1 cellular context compared by ENCODE assay signal in the genomic region with DNA sequence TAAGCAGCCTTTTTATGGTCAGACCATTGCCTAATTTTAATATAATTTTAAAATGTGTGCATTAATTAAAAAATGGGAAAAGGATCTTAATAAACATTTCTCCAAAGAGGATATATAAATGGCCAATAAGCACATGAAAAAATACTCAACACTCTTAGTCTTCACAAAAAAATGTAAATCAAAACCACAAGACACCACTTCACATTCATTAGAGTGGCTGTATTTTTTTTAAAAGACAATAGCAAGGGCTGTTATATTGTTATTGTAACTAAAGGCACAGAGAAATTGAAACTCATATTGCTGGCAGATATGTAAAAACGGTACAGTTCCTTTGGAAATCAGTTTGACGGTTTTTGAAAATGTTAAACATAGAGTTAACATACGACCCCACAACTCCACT.
TF ChIP-seq lines count a peak whose summit lies in the region.

No MANE protein-coding gene starts in this region.

TF ChIP-seq in GM12878, 131 proteins besides CTCF, POLR2A, EP300 and RAD21:
- TF ChIP-seq, protein P1, sequence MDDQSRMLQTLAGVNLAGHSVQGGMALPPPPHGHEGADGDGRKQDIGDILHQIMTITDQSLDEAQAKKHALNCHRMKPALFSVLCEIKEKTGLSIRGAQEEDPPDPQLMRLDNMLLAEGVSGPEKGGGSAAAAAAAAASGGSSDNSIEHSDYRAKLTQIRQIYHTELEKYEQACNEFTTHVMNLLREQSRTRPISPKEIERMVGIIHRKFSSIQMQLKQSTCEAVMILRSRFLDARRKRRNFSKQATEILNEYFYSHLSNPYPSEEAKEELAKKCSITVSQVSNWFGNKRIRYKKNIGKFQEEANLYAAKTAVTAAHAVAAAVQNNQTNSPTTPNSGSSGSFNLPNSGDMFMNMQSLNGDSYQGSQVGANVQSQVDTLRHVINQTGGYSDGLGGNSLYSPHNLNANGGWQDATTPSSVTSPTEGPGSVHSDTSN (IDR thresholded peaks at IDR 0.05; ENCODE audit: insufficient replicate concordance, low read depth, low read length) = no peak
